In the genomic region with DNA sequence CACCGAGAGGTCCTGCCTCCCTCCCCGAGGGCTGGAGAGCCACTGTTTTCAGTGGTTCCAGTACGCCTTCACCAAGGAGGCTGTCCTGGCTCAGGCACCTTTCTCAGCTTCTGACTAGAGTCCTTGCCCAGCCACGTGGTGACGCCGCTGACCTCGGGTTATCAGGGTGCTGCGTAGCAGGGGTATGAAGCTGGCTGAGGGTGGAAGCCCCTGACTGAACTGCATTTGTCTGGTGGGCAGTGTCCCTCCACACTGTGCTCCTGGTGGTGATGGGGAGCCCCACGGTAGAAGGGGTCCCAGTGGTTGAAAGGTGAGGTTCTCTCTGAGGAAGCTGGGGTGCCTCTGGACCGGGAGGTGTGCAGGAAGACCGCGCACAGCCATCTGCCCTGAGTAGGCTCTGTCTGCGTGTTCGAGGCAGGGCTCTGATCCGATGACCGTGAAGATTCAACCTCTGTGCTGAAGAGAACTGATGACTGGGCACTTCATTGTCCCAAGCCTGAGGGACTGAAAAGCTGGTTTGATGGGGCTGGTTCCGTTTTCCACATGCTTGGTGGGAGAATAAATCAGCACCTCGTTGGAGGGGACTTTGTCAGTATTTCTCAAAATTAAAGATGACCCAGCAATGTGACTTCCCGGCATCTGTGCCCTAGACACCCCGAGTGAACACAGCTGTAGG, we compare ENCODE assay signal across 14 cellular contexts. TPM values are rescaled to one million over a fixed set of nuclear protein-coding genes. Genes with fewer than 3 reads are reported as not detected.
A peak's percentile ranks its signal among the peaks of the same experiment; 100 is the strongest.
DNase-seq lines count a peak whose midpoint lies in the region; ATAC-seq, FAIRE-seq and TF ChIP-seq lines count a peak whose summit lies in the region.
"Had no signal": no experiment of that assay in that cellular context is flagged by ENCODE, and none has a peak within 500 bp of the region (broad histone marks: within the 10 kb centered on the region; RNA-seq: fewer than 3 reads in every experiment).

No MANE protein-coding gene starts in this region.

- no peak for TF ChIP-seq EP300 in HepG2 (IDR thresholded peaks at IDR 0.05; ENCODE audit: low read depth in 2 of 2, low read length in 2 of 2)
- no peak for TF ChIP-seq EP300 in HepG2 (CRISPR knock-in tag; IDR thresholded peaks at IDR 0.05; ENCODE audit: borderline replicate concordance)

- ATAC-seq in HepG2 = no peak
- no peak for ATAC-seq in right lobe of liver
- no peak for ATAC-seq in WTC11
- no peak for ATAC-seq in GM21825 (IDR thresholded peaks at IDR 0.05; ENCODE audit: unreplicated experiment)

- intact Hi-C loops in HepG2 (cut with micrococcal nuclease; ENCODE audit: unreplicated experiment) (no loop called here), right lobe of liver (cut with DNase I) (no loop called here)

- H2AFZ ChIP-seq in HepG2 (ENCODE audit: low read length) = no peak overlapping the region

- peaks cover 76% of the 10 kb centered on the region for H3K4me1 ChIP-seq in HepG2 (ENCODE audit: insufficient read depth, low read length)
- H3K4me1 ChIP-seq in right lobe of liver = peaks cover 0 to 19% (median 9%) of the 10 kb centered on the region in 4 donors
- H3K4me1 ChIP-seq in iPS-15b (ENCODE audit: control insufficient read depth, insufficient read depth, low read length) = peaks cover 9% of the 10 kb centered on the region
- H3K4me1 ChIP-seq in thymus (ENCODE audit: control insufficient read depth, insufficient read depth, low read length) = peaks cover 70% of the 10 kb centered on the region
- H3K4me1 ChIP-seq in HAP-1 = peaks cover 8% of the 10 kb centered on the region; the same call in 1 of the 2 replicates

- H3K4me2 ChIP-seq in HepG2 (ENCODE audit: low read depth, low read length) = no peak overlapping the region

- DNase-seq in HepG2 (ENCODE audit: low spot score) = no peak
- no peak for DNase-seq in right lobe of liver
- no peak for DNase-seq in WTC11 (ENCODE audit: low spot score)
- no peak for DNase-seq in cerebellar nuclear complex (lab: John Stamatoyannopoulos, UW)
- no peak for DNase-seq in HAP-1 (ENCODE audit: low spot score in 2 of 2)
- DNase-seq: caudate nucleus; kidney; NCI-H187; NCI-H526 treated with DMSO at 0.1 percent for 48 hours; SHP77; stimulated activated CD4-positive, alpha-beta T cell treated with anti-CD3 and anti-CD28 coated beads, Interleukin-4, amount 100 ng/mL, for 24 hours had no signal

- CTCF ChIA-PET in HepG2 (lab: Yijun Ruan, JAX; ENCODE audit: low intra/inter-chr PET ratio, low total read pairs) = no interaction called here
- CTCF ChIA-PET in WTC11 (lab: Charles Lee) = no interaction called here

- H3K9me3 ChIP-seq in HepG2 (ENCODE audit: low read length) (no peaks in the 10 kb centered on the region), right lobe of liver (no peaks in the 10 kb centered on the region), iPS-15b (ENCODE audit: control insufficient read depth, insufficient read depth, low read length) (no peaks in the 10 kb centered on the region), thymus (ENCODE audit: control insufficient read depth) (no peaks in the 10 kb centered on the region), HAP-1 (no peaks in the 10 kb centered on the region)

- no peak overlapping the region for H3K4me3 ChIP-seq in HepG2 (replicated peaks in 1 of 3; ENCODE audit: insufficient read depth in 1 of 3, low read depth in 2 of 3, low read length in 3 of 3)
- H3K4me3 ChIP-seq in right lobe of liver = no peak overlapping the region
- H3K4me3 ChIP-seq in iPS-15b (ENCODE audit: low read depth, low read length) = peak overlapping the region; percentile 8
- H3K4me3 ChIP-seq in thymus (ENCODE audit: low read length) = peak overlapping the region; percentile 14
- H3K4me3 ChIP-seq in HAP-1 = no peak overlapping the region

- TF ChIP-seq POLR2A in HepG2 (IDR thresholded peaks at IDR 0.05; ENCODE audit: insufficient read depth in 1 of 2, low read depth in 2 of 2, low read length in 2 of 2) (no peak), right lobe of liver (IDR thresholded peaks at IDR 0.05) (no peak)

- H3K27ac ChIP-seq in HepG2 (ENCODE audit: extremely low read length, insufficient read depth, low read length) = no peak overlapping the region
- no peak overlapping the region for H3K27ac ChIP-seq in right lobe of liver
- H3K27ac ChIP-seq in thymus (ENCODE audit: low read depth) = peak overlapping the region; percentile 93

- H4K20me1 ChIP-seq in HepG2 (ENCODE audit: insufficient read depth, low read length) = peaks cover 12% of the 10 kb centered on the region; the same call in 1 of the 2 replicates

- POLR2A ChIA-PET in HepG2 (lab: Yijun Ruan, JAX) (no interaction called here), WTC11 (lab: Charles Lee) (no interaction called here)

- peak overlapping the region; percentile 82 for H3K27ac Mint-ChIP-seq in WTC11

- in situ Hi-C loops in HepG2 (cut with HindIII; ENCODE audit: extremely low pct_ligation_motif_present, low pct_unique_long_range_greater_than_20kb) (no loop called here), HAP-1 (cut with MboI; ENCODE audit: low sequenced_read_pairs) (no loop called here)

- H3K4me3 Mint-ChIP-seq in WTC11 = peak overlapping the region; percentile 99; the same call in 1 of the 2 replicates

- 94% methylated on average over 20 of the region's 20 CpGs for WGBS in HepG2 (ENCODE audit: low lambda C conversion rate)
- WGBS in right lobe of liver (ENCODE audit: insufficient coverage, low coverage, low lambda C conversion rate, missing lambda C conversion rate) = 60% methylated on average over 1 of the region's 20 CpGs
- WGBS in thymus = 94% methylated on average over 20 of the region's 20 CpGs

- FAIRE-seq in HepG2 (lab: Jason Lieb, UNC) = no peak
- FAIRE-seq: kidney had no signal

- no peak for TF ChIP-seq RAD21 in HepG2 (CRISPR knock-in tag; IDR thresholded peaks at IDR 0.05)

- H3K4me1 Mint-ChIP-seq in WTC11 = peaks cover 29% of the 10 kb centered on the region

- no TSS peak for BruUV-seq in HepG2 (replicated peaks; lab: Mats Ljungman, UMichigan)

- peaks cover 1% of the 10 kb centered on the region for H3K36me3 Mint-ChIP-seq in WTC11

- TF ChIP-seq CTCF in HepG2 (CRISPR knock-in tag; IDR thresholded peaks at IDR 0.05) (no peak), right lobe of liver (IDR thresholded peaks at IDR 0.05) (no peak), WTC11 (IDR thresholded peaks at IDR 0.05) (no peak)

- peaks cover 4 to 12% of the 10 kb centered on the region in 2 experiments for H3K36me3 ChIP-seq in HepG2 (replicated peaks in 1 of 2; ENCODE audit: control insufficient read depth in 1 of 2, insufficient read depth in 2 of 2, low read length in 2 of 2)
- peaks cover 0 to 3% (median under 1%) of the 10 kb centered on the region in 4 donors for H3K36me3 ChIP-seq in right lobe of liver
- peaks cover 4% of the 10 kb centered on the region for H3K36me3 ChIP-seq in iPS-15b (ENCODE audit: control insufficient read depth, insufficient read depth, low read length)
- peaks cover 23% of the 10 kb centered on the region for H3K36me3 ChIP-seq in thymus (ENCODE audit: control insufficient read depth, insufficient read depth)
- H3K36me3 ChIP-seq in HAP-1 (replicated peaks) = peaks cover 1% of the 10 kb centered on the region; the same call in 1 of the 2 replicates

- peaks cover 11% of the 10 kb centered on the region for H3K27me3 Mint-ChIP-seq in WTC11 (ENCODE audit: low read depth)

- H3K9me3 Mint-ChIP-seq in WTC11 = no peaks in the 10 kb centered on the region

- H3K79me2 ChIP-seq in HepG2 (ENCODE audit: insufficient read depth, low read length) = peaks cover 39% of the 10 kb centered on the region

- H3K9ac ChIP-seq in HepG2 (ENCODE audit: insufficient read depth, low read depth, low read length) (no peak overlapping the region), iPS-15b (ENCODE audit: low read depth, low read length) (peak overlapping the region; percentile 54)

- H3K27me3 ChIP-seq in HepG2 (ENCODE audit: control insufficient read depth in 1 of 2, insufficient read depth in 2 of 2, low read length in 2 of 2) (peaks cover 0 to 2% of the 10 kb centered on the region in 2 experiments; a peak in 1 of 5 replicates), right lobe of liver (no peaks in the 10 kb centered on the region), iPS-15b (ENCODE audit: control insufficient read depth, insufficient read depth, low read length) (peaks cover 10% of the 10 kb centered on the region), thymus (ENCODE audit: control insufficient read depth, insufficient read depth) (no peaks in the 10 kb centered on the region), HAP-1 (ENCODE audit: low read depth) (no peaks in the 10 kb centered on the region)

TF ChIP-seq in HepG2, 621 proteins besides CTCF, POLR2A, EP300 and RAD21 (continues in another document):
- peak; percentile 1 for TF ChIP-seq AGO2 (optimal IDR thresholded peaks at IDR 0.05; ENCODE audit: low read depth, low read length)
- TF ChIP-seq MAFF (IDR thresholded peaks at IDR 0.05; ENCODE audit: low read depth, low read length) = peak; percentile 66

RNA-seq across cellular contexts. Expression of gene ACSF3, which starts 2.5 kb away (rescaled TPM):
- 23.5 and 30.6 TPM in 2 replicates for total RNA-seq in HepG2 (2016; rRNA removed; fragmentation: Illumina TruSeq; extraction: Trizol)
- total RNA-seq in HepG2 (2016; cell fraction: cytosol; rRNA removed; fragmentation: Illumina TruSeq; extraction: Trizol; ENCODE audit: low read depth) = 13.8 and 14.5 TPM in 2 replicates
- 22.1 and 29.1 TPM in 2 replicates for total RNA-seq in HepG2 (2016; cell fraction: insoluble cytoplasmic fraction; rRNA removed; fragmentation: Illumina TruSeq; extraction: Trizol)
- 23.0 and 24.3 TPM in 2 replicates for total RNA-seq in HepG2 (2016; cell fraction: membrane; rRNA removed; fragmentation: Illumina TruSeq; extraction: Trizol)
- 19.3 and 21.6 TPM in 2 replicates for total RNA-seq in HepG2 (2016; cell fraction: nucleus; rRNA removed; fragmentation: Illumina TruSeq; extraction: Trizol)
- 14.9 and 16.5 TPM in 2 replicates for polyA plus RNA-seq in HepG2 (2011; rRNA removed)
- polyA plus RNA-seq in HepG2 (2011; cell fraction: cytosol; rRNA removed) = 11.3 and 15.5 TPM in 2 replicates
- 31.3 and 34.0 TPM in 2 replicates for polyA plus RNA-seq in HepG2 (2011; cell fraction: nucleus; rRNA removed)
- polyA plus RNA-seq in HepG2 (2012) = 16.6 and 17.2 TPM in 2 replicates
- 6.9 and 9.7 TPM in 2 replicates for polyA plus RNA-seq in HepG2 (2016; cell fraction: cytosol; fragmentation: Illumina TruSeq; extraction: Trizol; ENCODE audit: low read depth)
- 21.8 and 22.0 TPM in 2 replicates for polyA plus RNA-seq in HepG2 (2016; cell fraction: insoluble cytoplasmic fraction; fragmentation: Illumina TruSeq; extraction: Trizol; ENCODE audit: low read depth)
- polyA plus RNA-seq in HepG2 (2016; cell fraction: membrane; fragmentation: Illumina TruSeq; extraction: Trizol; ENCODE audit: low read depth) = 11.2 and 13.0 TPM in 2 replicates
- 37.2 and 38.9 TPM in 2 replicates for polyA plus RNA-seq in HepG2 (2016; cell fraction: nucleus; fragmentation: Illumina TruSeq; extraction: Trizol; ENCODE audit: insufficient read depth, low read depth)
- polyA minus RNA-seq in HepG2 (2011; rRNA and poly(A)+ RNA removed; ENCODE audit: low replicate concordance) = 46.7 and 47.0 TPM in 2 replicates
- polyA minus RNA-seq in HepG2 (2011; cell fraction: cytosol; rRNA and poly(A)+ RNA removed) = 22.4 and 32.0 TPM in 2 replicates
- 35.9 and 36.8 TPM in 2 replicates for polyA minus RNA-seq in HepG2 (2011; cell fraction: nucleus; rRNA and poly(A)+ RNA removed)
- total RNA-seq in right lobe of liver = 10 to 100 TPM; 20.2 to 33.6 (median 29.4) TPM
- total RNA-seq in WTC11 (2021) = 22.9 to 29.5 TPM (median 26.4 TPM) in 3 replicates
- polyA plus RNA-seq in thymus = 47.2 TPM

Comparison
In these comparisons a context has a peak if more than half of its experiments do, and no peak if none do; other contexts are left out.
1. H3K4me3 ChIP-seq: peak in iPS-15b (single experiment) and thymus (single experiment); none in HepG2 (0 of 3), right lobe of liver (0 of 3) and HAP-1 (single experiment).